Comparison of ENCODE assay signal across 15 cellular contexts in the genomic region with DNA sequence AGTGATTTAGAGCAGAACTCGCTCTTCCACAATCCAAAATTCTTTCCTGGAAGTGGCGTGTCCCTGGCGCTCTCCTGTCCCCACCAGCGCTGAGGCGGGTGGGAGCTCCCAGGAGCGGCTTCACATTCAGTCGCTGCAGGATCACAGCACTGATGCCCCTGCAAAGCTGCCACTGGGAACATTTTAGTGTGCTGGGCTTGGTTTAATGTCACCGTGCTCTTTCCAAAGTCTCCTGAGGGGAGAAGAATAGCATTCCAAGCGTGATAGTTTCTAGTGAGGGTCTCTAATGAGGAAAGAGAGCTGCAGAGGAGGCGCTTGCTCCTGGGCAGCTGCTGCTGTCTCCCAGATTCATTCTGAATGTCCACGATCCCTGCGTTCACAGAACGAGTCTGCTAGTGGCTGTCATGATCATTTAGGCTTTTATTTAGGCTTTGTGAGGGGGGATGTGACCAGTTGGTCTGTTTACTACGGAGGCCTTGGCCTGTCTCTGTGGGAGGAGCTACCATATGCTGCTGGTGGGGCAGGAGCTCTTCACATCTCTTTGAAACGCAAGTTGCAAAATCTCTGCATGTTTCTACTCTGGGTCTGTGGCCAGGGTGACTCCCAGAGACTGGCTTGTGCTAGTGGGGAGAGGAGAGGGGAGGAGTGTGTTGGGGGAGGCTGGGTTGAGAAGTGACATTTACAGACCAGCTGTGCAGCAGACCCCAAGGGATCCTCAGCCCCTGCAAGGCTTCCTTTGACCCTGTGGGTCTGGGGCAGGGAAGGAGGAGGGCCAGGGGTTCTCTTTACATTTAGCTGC. TPM values are rescaled to one million over a fixed set of nuclear protein-coding genes. Genes with fewer than 3 reads are reported as not detected.
DNase-seq lines count a peak whose midpoint lies in the region; TF ChIP-seq lines count a peak whose summit lies in the region.
"Had no signal": no experiment of that assay in that cellular context is flagged by ENCODE, and none has a peak within 500 bp of the region (broad histone marks: within the 10 kb centered on the region; RNA-seq: fewer than 3 reads in every experiment).

No MANE protein-coding gene starts in this region.

- H3K9ac ChIP-seq in iPS-15b (ENCODE audit: low read depth, low read length) (peak overlapping the region; percentile 8), skeletal muscle satellite cell (ENCODE audit: low read depth, low read length) (no peak overlapping the region)

- H3K9me3 ChIP-seq in iPS-15b (ENCODE audit: control insufficient read depth, insufficient read depth, low read length) (peaks cover 3% of the 10 kb centered on the region), skeletal muscle satellite cell (replicated peaks; ENCODE audit: low read length) (no peaks in the 10 kb centered on the region)
- H3K9me3 ChIP-seq: prostate gland had no signal

- peak overlapping the region; percentile 35 for H3K4me2 ChIP-seq in skeletal muscle satellite cell (ENCODE audit: low read length)
- H3K4me2 ChIP-seq: PC-9 had no signal

- H3K36me3 ChIP-seq in H7 (replicated peaks; ENCODE audit: control insufficient read depth, insufficient read depth, low read length) (no peaks in the 10 kb centered on the region), iPS-15b (ENCODE audit: control insufficient read depth, insufficient read depth, low read length) (no peaks in the 10 kb centered on the region), skeletal muscle satellite cell (ENCODE audit: insufficient read depth, low read length) (no peaks in the 10 kb centered on the region)
- H3K36me3 ChIP-seq: prostate gland had no signal

- peak; percentile 43 for DNase-seq in H7
- DNase-seq in cardiac fibroblast (ENCODE audit: low read depth in 2 of 2): peak; percentile 55 to 78
- DNase-seq in activated naive CD4-positive, alpha-beta T cell (lab: John Stamatoyannopoulos, UW): no peak
- no peak for DNase-seq in activated CD8-positive, alpha-beta memory T cell treated with anti-CD3 and anti-CD28 coated beads for 24 hours
- DNase-seq in islet precursor cell: no peak
- no peak for DNase-seq in ecto neural progenitor cell (ENCODE audit: low spot score)
- DNase-seq: amniotic stem cell; CD4-positive, CD25-positive, alpha-beta regulatory T cell; effector memory CD4-positive, alpha-beta T cell; NCI-H1048; NCI-H2227 treated with DMSO at 0.1 percent for 48 hours; PC-9 had no signal

- peaks cover 13% of the 10 kb centered on the region for H3K4me1 ChIP-seq in iPS-15b (ENCODE audit: control insufficient read depth, insufficient read depth, low read length)
- H3K4me1 ChIP-seq in skeletal muscle satellite cell (ENCODE audit: control insufficient read depth, insufficient read depth, low read length): peaks cover 17% of the 10 kb centered on the region
- H3K4me1 ChIP-seq: prostate gland had no signal

- H3K4me3 ChIP-seq in H7 (ENCODE audit: insufficient read depth, low read depth, low read length) (no peak overlapping the region), cardiac fibroblast (replicated peaks in 1 of 2; ENCODE audit: low read depth in 2 of 2, low read length in 2 of 2) (no peak overlapping the region), iPS-15b (ENCODE audit: low read depth, low read length) (no peak overlapping the region), skeletal muscle satellite cell (ENCODE audit: low read length) (no peak overlapping the region)
- H3K4me3 ChIP-seq: PC-9, prostate gland had no signal

- H3K27me3 ChIP-seq in H7 (ENCODE audit: control insufficient read depth, insufficient read depth, low read length): no peaks in the 10 kb centered on the region
- H3K27me3 ChIP-seq in iPS-15b (ENCODE audit: control insufficient read depth, insufficient read depth, low read length): no peaks in the 10 kb centered on the region
- peaks cover 12% of the 10 kb centered on the region for H3K27me3 ChIP-seq in skeletal muscle satellite cell (ENCODE audit: control insufficient read depth, insufficient read depth, low read length)

- TF ChIP-seq CTCF in cardiac fibroblast (IDR thresholded peaks at IDR 0.05; ENCODE audit: low read depth, low read length): no peak

RNA-seq across cellular contexts. Expression of gene OLFML3, which starts 23.4 kb away (rescaled TPM):
- total RNA-seq in H7 (2014; rRNA removed; shearing (Covaris generic)): 226 and 276 TPM in 2 replicates
- total RNA-seq in skeletal muscle satellite cell (2012; rRNA removed): 20.5 and 29.7 TPM in 2 replicates

Comparison
In these comparisons a context has a peak if more than half of its experiments do, and no peak if none do; other contexts are left out.
1. DNase-seq: peak in H7 (single experiment) and cardiac fibroblast (2 of 2); none in activated naive CD4-positive, alpha-beta T cell (0 of 4), activated CD8-positive, alpha-beta memory T cell treated with anti-CD3 and anti-CD28 coated beads for 24 hours (single experiment), islet precursor cell (single experiment) and ecto neural progenitor cell (single experiment).